Comparison of ENCODE assay signal across 1 cellular context in genomic region chr7:112086496-112087254, GRCh38.
TF ChIP-seq lines count a peak whose summit lies in the region.

No MANE protein-coding gene starts in this region.

TF ChIP-seq in GM12878, 131 proteins besides CTCF, POLR2A, EP300 and RAD21 (continued from another document):
- TF ChIP-seq BCL3 (IDR thresholded peaks at IDR 0.05; ENCODE audit: borderline replicate concordance, insufficient read depth, low read depth, low read length, poor library complexity, severe bottlenecking) = no peak
- TF ChIP-seq, protein P1, sequence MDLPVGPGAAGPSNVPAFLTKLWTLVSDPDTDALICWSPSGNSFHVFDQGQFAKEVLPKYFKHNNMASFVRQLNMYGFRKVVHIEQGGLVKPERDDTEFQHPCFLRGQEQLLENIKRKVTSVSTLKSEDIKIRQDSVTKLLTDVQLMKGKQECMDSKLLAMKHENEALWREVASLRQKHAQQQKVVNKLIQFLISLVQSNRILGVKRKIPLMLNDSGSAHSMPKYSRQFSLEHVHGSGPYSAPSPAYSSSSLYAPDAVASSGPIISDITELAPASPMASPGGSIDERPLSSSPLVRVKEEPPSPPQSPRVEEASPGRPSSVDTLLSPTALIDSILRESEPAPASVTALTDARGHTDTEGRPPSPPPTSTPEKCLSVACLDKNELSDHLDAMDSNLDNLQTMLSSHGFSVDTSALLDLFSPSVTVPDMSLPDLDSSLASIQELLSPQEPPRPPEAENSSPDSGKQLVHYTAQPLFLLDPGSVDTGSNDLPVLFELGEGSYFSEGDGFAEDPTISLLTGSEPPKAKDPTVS (IDR thresholded peaks at IDR 0.05; ENCODE audit: low read depth, low read length) = no peak
- TF ChIP-seq RAD51 (IDR thresholded peaks at IDR 0.05) = no peak
- TF ChIP-seq MTA2 (IDR thresholded peaks at IDR 0.05; ENCODE audit: low read depth) = no peak
- TF ChIP-seq FOXK2 (IDR thresholded peaks at IDR 0.05) = no peak
- no peak for TF ChIP-seq ZNF384 (IDR thresholded peaks at IDR 0.05; ENCODE audit: borderline replicate concordance, low read depth, low read length)
- no peak for TF ChIP-seq POU2F2 (IDR thresholded peaks at IDR 0.05; ENCODE audit: borderline replicate concordance, low read depth, low read length)
- TF ChIP-seq EZH2 (IDR thresholded peaks at IDR 0.05; ENCODE audit: borderline replicate concordance, control insufficient read depth, low read depth, low read length) = no peak
- TF ChIP-seq SRF (IDR thresholded peaks at IDR 0.05; ENCODE audit: low read depth in 2 of 2, low read length in 2 of 2) = no peak
- TF ChIP-seq HDAC2 (IDR thresholded peaks at IDR 0.05) = no peak
